8 cellular contexts compared by ENCODE assay signal in the genomic region with DNA sequence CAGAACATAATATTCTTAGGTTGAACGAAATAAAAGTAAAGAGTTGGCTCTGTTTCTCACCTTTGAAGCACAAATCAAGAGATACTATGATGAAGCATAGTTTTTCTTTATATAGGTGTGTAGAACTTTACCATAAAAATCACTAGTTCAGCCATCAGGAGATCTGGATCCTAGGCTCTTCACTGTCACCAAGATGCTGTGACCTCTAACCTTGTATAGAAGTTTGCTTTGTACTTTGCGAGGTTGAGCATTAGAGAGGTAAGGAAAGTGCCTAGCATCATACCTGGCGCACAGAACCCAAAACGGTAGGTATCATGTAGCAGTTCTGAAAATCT. TPM values are rescaled to one million over a fixed set of nuclear protein-coding genes. Genes with fewer than 3 reads are reported as not detected.
A peak's percentile ranks its signal among the peaks of the same experiment; 100 is the strongest.
DNase-seq lines count a peak whose midpoint lies in the region; ATAC-seq lines count a peak whose summit lies in the region.

No MANE protein-coding gene starts in this region.

- H2AK5ac ChIP-seq in mesendoderm (ENCODE audit: low read length) = no peak overlapping the region

- H4K8ac ChIP-seq in mesendoderm (ENCODE audit: low read depth, low read length) = no peak overlapping the region

- H2BK5ac ChIP-seq in mesendoderm (ENCODE audit: low read length) = no peak overlapping the region

- no peak overlapping the region for H2BK120ac ChIP-seq in mesendoderm (ENCODE audit: low read depth, low read length)

- WGBS in right cardiac atrium = 44% methylated on average over 4 of the region's 4 CpGs
- WGBS in mesendoderm (ENCODE audit: extremely low coverage, insufficient coverage, low lambda C conversion rate) = no CpG with 5 or more reads among the region's 4 CpGs

- H3K27me3 ChIP-seq in right cardiac atrium (ENCODE audit: control insufficient read depth, insufficient read depth) (no peaks in the 10 kb centered on the region), mesendoderm (ENCODE audit: insufficient read depth, low read length, poor library complexity) (no peaks in the 10 kb centered on the region)

- H3K4me3 ChIP-seq in right cardiac atrium (ENCODE audit: low read length) (no peak overlapping the region), mesendoderm (ENCODE audit: low read length) (no peak overlapping the region)

- peaks cover 32 to 38% of the 10 kb centered on the region in 2 donors for H3K36me3 Mint-ChIP-seq in activated naive CD4-positive, alpha-beta T cell treated with anti-CD3 and anti-CD28 coated beads, Interleukin-2, amount 50 U/mL, for 72 hours

- H3K18ac ChIP-seq in mesendoderm (ENCODE audit: low read length) = no peak overlapping the region

- no peak overlapping the region for H4K5ac ChIP-seq in mesendoderm (ENCODE audit: low read length)

- no peak overlapping the region for H3K4ac ChIP-seq in mesendoderm (ENCODE audit: low read depth, low read length)

- intact Hi-C loops in right cardiac atrium (cut with DNase I) (loop anchor here in 1 of 4 donors (5.0 to 10.0 kb wide), 2 partner anchors 85 to 252 kb away; no protein-coding TSS in a partner anchor), Right ventricle myocardium superior (cut with DNase I) (loop anchor here (5.0 kb wide), 1 partner anchor 85 kb away; no protein-coding TSS in a partner anchor)

- peaks cover 3% of the 10 kb centered on the region for H3K36me3 ChIP-seq in mesendoderm (ENCODE audit: control insufficient read depth, insufficient read depth, low read length)

- H3K9me3 ChIP-seq in right cardiac atrium (ENCODE audit: control insufficient read depth, low read length) = no peaks in the 10 kb centered on the region

- no peaks in the 10 kb centered on the region for H3K4me1 ChIP-seq in right cardiac atrium (ENCODE audit: control insufficient read depth, insufficient read depth, low read length)
- peaks cover 2% of the 10 kb centered on the region for H3K4me1 ChIP-seq in mesendoderm (ENCODE audit: control insufficient read depth, low read depth, low read length)

- peak overlapping the region; percentile 2 for H3K4me2 ChIP-seq in mesendoderm (ENCODE audit: low read length)

- no peak for ATAC-seq in right cardiac atrium
- no peak for ATAC-seq in Right ventricle myocardium superior (ENCODE audit: poor library complexity)
- ATAC-seq in activated naive CD4-positive, alpha-beta T cell treated with anti-CD3 and anti-CD28 coated beads, Interleukin-2, amount 50 U/mL, for 72 hours = no peak
- no peak for ATAC-seq in HG03280 (IDR thresholded peaks at IDR 0.05; ENCODE audit: unreplicated experiment)

- H3K56ac ChIP-seq in mesendoderm (ENCODE audit: low read length) = peak overlapping the region; percentile 2

- no peaks in the 10 kb centered on the region for H3K9me3 Mint-ChIP-seq in activated naive CD4-positive, alpha-beta T cell treated with anti-CD3 and anti-CD28 coated beads, Interleukin-2, amount 50 U/mL, for 72 hours

- peak overlapping the region; percentile 67 to 93 for H3K27ac Mint-ChIP-seq in activated naive CD4-positive, alpha-beta T cell treated with anti-CD3 and anti-CD28 coated beads, Interleukin-2, amount 50 U/mL, for 72 hours

- H3K23ac ChIP-seq in mesendoderm (ENCODE audit: low read length) = no peak overlapping the region

- peaks cover 9% of the 10 kb centered on the region for H3K79me1 ChIP-seq in mesendoderm (ENCODE audit: low read length)

- H3K79me2 ChIP-seq in mesendoderm (ENCODE audit: control insufficient read depth, insufficient read depth, low read length) = peaks cover 23% of the 10 kb centered on the region

- H3K9ac ChIP-seq in mesendoderm (ENCODE audit: low read length) = peak overlapping the region; percentile 15

- DNase-seq in right cardiac atrium = no peak
- DNase-seq in Right ventricle myocardium superior = no peak
- no peak for DNase-seq in activated naive CD4-positive, alpha-beta T cell treated with anti-CD3 and anti-CD28 coated beads, Interleukin-2, amount 50 U/mL, for 72 hours (ENCODE audit: low spot score in 2 of 2)
- no peak for DNase-seq in mesendoderm
- no peak for DNase-seq in stimulated activated CD4-positive, alpha-beta T cell treated with anti-CD3 and anti-CD28 coated beads, Interleukin-4, amount 100 ng/mL, for 4 hours
- DNase-seq in AML-193 (lab: John Stamatoyannopoulos, UW) = no peak
- no peak for DNase-seq in SKM-1 (lab: John Stamatoyannopoulos, UW; ENCODE audit: unreplicated experiment)

- peak overlapping the region; percentile 20 for H3K27ac ChIP-seq in right cardiac atrium (ENCODE audit: low read length)
- no peak overlapping the region for H3K27ac ChIP-seq in mesendoderm (ENCODE audit: low read depth, low read length)

- H2BK15ac ChIP-seq in mesendoderm (replicated peaks; ENCODE audit: low read depth) = no peak overlapping the region

RNA-seq across cellular contexts. Expression of a gene that starts 0.6 kb away (rescaled TPM):
- total RNA-seq in right cardiac atrium (1 to 10 TPM; 1.0 to 1.8 (median 1.3) TPM), Right ventricle myocardium superior (1.1 TPM)
- 0.36 TPM for polyA plus RNA-seq in right cardiac atrium
- 10 to 100 TPM; 81.8 to 86.7 TPM for total RNA-seq in activated naive CD4-positive, alpha-beta T cell treated with anti-CD3 and anti-CD28 coated beads, Interleukin-2, amount 50 U/mL, for 72 hours
- polyA plus RNA-seq in mesendoderm (2013, experiment 1 of 2) = 114 TPM
- polyA plus RNA-seq in mesendoderm (2013, experiment 2 of 2) = 117 TPM

RNA-seq across cellular contexts. Expression of a gene that starts 21.9 kb away (rescaled TPM):
- total RNA-seq in right cardiac atrium = 10 to 100 TPM; 26.2 to 39.0 (median 29.1) TPM
- 28.3 TPM for polyA plus RNA-seq in right cardiac atrium
- total RNA-seq in Right ventricle myocardium superior = 15.8 TPM
- 10 to 100 TPM; 21.0 to 23.0 TPM for total RNA-seq in activated naive CD4-positive, alpha-beta T cell treated with anti-CD3 and anti-CD28 coated beads, Interleukin-2, amount 50 U/mL, for 72 hours
- polyA plus RNA-seq in mesendoderm (2013, experiment 1 of 2) = 30.6 TPM
- 29.9 TPM for polyA plus RNA-seq in mesendoderm (2013, experiment 2 of 2)

Comparison
In these comparisons a context has a peak if more than half of its experiments do, and no peak if none do; other contexts are left out.
1. RNA of a gene that starts 0.6 kb away (total RNA-seq): 81.8 to 86.7 TPM in activated naive CD4-positive, alpha-beta T cell treated with anti-CD3 and anti-CD28 coated beads, Interleukin-2, amount 50 U/mL, for 72 hours; 1.0 to 1.8 TPM in right cardiac atrium and 1.1 TPM in Right ventricle myocardium superior (single experiment); every median in the first group is over 10 times any median in the second.